23 cellular contexts compared by ENCODE assay signal in genomic region chrX:3384330-3384729, GRCh38. TPM values are rescaled to one million over a fixed set of nuclear protein-coding genes. Genes with fewer than 3 reads are reported as not detected.
DNase-seq lines count a peak whose midpoint lies in the region; ATAC-seq and TF ChIP-seq lines count a peak whose summit lies in the region.
"Had no signal": no experiment of that assay in that cellular context is flagged by ENCODE, and none has a peak within 500 bp of the region (broad histone marks: within the 10 kb centered on the region; RNA-seq: fewer than 3 reads in every experiment).

No MANE protein-coding gene starts in this region.

- no peak overlapping the region for H3K4me3 ChIP-seq in AG10803 (ENCODE audit: low read length)
- no peak overlapping the region for H3K4me3 ChIP-seq in astrocyte of the cerebellum (ENCODE audit: low read depth, low read length)
- no peak overlapping the region for H3K4me3 ChIP-seq in ovary
- H3K4me3 ChIP-seq in lower lobe of right lung, result no peak overlapping the region
- H3K4me3 ChIP-seq: gastrocnemius medialis, K562, left ventricle myocardium inferior had no signal

- in situ Hi-C loops in astrocyte of the cerebellum (cut with HindIII; ENCODE audit: low sequenced_read_pairs), result no loop called here

- H3K36me3 ChIP-seq in ovary (no peaks in the 10 kb centered on the region), lower lobe of right lung (no peaks in the 10 kb centered on the region)
- H3K36me3 ChIP-seq: gastrocnemius medialis, left ventricle myocardium inferior, neutrophil had no signal

- no peaks in the 10 kb centered on the region for H3K4me1 ChIP-seq in ovary (ENCODE audit: insufficient read depth)
- H3K4me1 ChIP-seq in lower lobe of right lung, result no peaks in the 10 kb centered on the region
- H3K4me1 ChIP-seq: gastrocnemius medialis, left ventricle myocardium inferior had no signal

- TF ChIP-seq POLR2A in ovary (IDR thresholded peaks at IDR 0.05), result no peak

- TF ChIP-seq EP300 in Ishikawa (IDR thresholded peaks at IDR 0.05; ENCODE audit: borderline replicate concordance), result peak; percentile 85
- no peak for TF ChIP-seq EP300 in ovary (IDR thresholded peaks at IDR 0.05)

- 42 to 63% (median 43%) methylated on average over 3 of the region's 3 CpGs for WGBS in ovary, 3 donors

- no peaks in the 10 kb centered on the region for H3K27me3 ChIP-seq in ovary
- no peaks in the 10 kb centered on the region for H3K27me3 ChIP-seq in lower lobe of right lung (ENCODE audit: low read depth)
- H3K27me3 ChIP-seq: gastrocnemius medialis, neutrophil had no signal

- ATAC-seq in HG02885 (IDR thresholded peaks at IDR 0.05; ENCODE audit: poor library complexity, unreplicated experiment) (no peak), lower lobe of right lung (no peak)
- ATAC-seq: activated CD4-positive, CD25-positive, alpha-beta regulatory T cell treated with anti-CD3 and anti-CD28 coated beads, Interleukin-2, amount 50 U/mL, for 24 hours; CD8-positive, alpha-beta T cell; gastrocnemius medialis; HCT116; K562 had no signal

- no peak for TF ChIP-seq RAD21 in Ishikawa (IDR thresholded peaks at IDR 0.05; ENCODE audit: low read depth)

- DNase-seq in AG10803 (ENCODE audit: low read depth) (peak; percentile 40), astrocyte of the cerebellum (ENCODE audit: low read depth) (peak; percentile 44), kidney tubule cell (ENCODE audit: low spot score) (peak; percentile 89), SIG-M5 treated with dmso at 0.1 percent for 504 hours (lab: John Stamatoyannopoulos, UW; ENCODE audit: unreplicated experiment) (no peak), ovary (no peak), lower lobe of right lung (no peak)
- DNase-seq: activated effector memory CD4-positive, alpha-beta T cell treated with Interleukin-2 at 50 U/mL for 16 hours; amygdala; CD8-positive, alpha-beta T cell; DND-41; gastrocnemius medialis; left ventricle myocardium inferior; NCI-H1105; NCI-H524 treated with DMSO at 0.1 percent for 48 hours; stimulated activated naive CD4-positive, alpha-beta T cell treated with Interleukin-2 at 50 U/mL for 16 hours; trophoblast cell had no signal

- intact Hi-C loops in ovary (cut with DNase I) (no loop called here), lower lobe of right lung (cut with DNase I) (no loop called here)

- TF ChIP-seq CTCF in AG10803 (conservative IDR thresholded peaks at IDR 0.05; ENCODE audit: low read length) (no peak), astrocyte of the cerebellum (IDR thresholded peaks at IDR 0.05; ENCODE audit: low read depth, low read length, missing control alignments) (no peak), ovary (IDR thresholded peaks at IDR 0.05) (no peak), lower lobe of right lung (IDR thresholded peaks at IDR 0.05) (no peak)

- no peaks in the 10 kb centered on the region for H3K9me3 ChIP-seq in ovary
- H3K9me3 ChIP-seq in lower lobe of right lung, result no peaks in the 10 kb centered on the region
- H3K9me3 ChIP-seq: gastrocnemius medialis, left ventricle myocardium inferior, neutrophil had no signal

- H3K27ac ChIP-seq in ovary, result no peak overlapping the region
- H3K27ac ChIP-seq in lower lobe of right lung, result no peak overlapping the region
- H3K27ac ChIP-seq: gastrocnemius medialis, left ventricle myocardium inferior, neutrophil had no signal

TF ChIP-seq in Ishikawa, 13 proteins besides CTCF, POLR2A, EP300 and RAD21:
- TF ChIP-seq USF1 (IDR thresholded peaks at IDR 0.05) (no peak), TAF1 (IDR thresholded peaks at IDR 0.05; ENCODE audit: low read depth) (no peak), YY1 (IDR thresholded peaks at IDR 0.05; ENCODE audit: low read depth) (no peak), CEBPB (IDR thresholded peaks at IDR 0.05) (no peak), ZBTB7A (IDR thresholded peaks at IDR 0.05; ENCODE audit: low read depth) (no peak), REST (IDR thresholded peaks at IDR 0.05; ENCODE audit: low read depth) (no peak), TEAD4 (IDR thresholded peaks at IDR 0.05) (peak; percentile 96), EGR1 (IDR thresholded peaks at IDR 0.05) (no peak), TCF12 (IDR thresholded peaks at IDR 0.05; ENCODE audit: low read depth) (peak; percentile 78), CREB1 (IDR thresholded peaks at IDR 0.05; ENCODE audit: low read depth) (no peak), FOXM1 (IDR thresholded peaks at IDR 0.05; ENCODE audit: borderline replicate concordance, low read depth) (0 out of 2 replicates have a peak, but pooled peaks have one; percentile 49), MAX (IDR thresholded peaks at IDR 0.05) (peak; percentile 42; the same call in 1 of the 2 replicates), NFIC (IDR thresholded peaks at IDR 0.05) (peak; percentile 87)

RNA-seq across cellular contexts. Expression of gene MXRA5, which starts 37.9 kb away (rescaled TPM):
- total RNA-seq in ovary, result 10 to 100 TPM in 2 of 7 donors, 1 to 10 TPM in 5; 1.2 to 12.4 (median 4.2) TPM
- polyA plus RNA-seq in ovary, result 10 to 100 TPM in 1 of 2 donors, under 1 TPM in 1; 0.70 to 51.6 TPM
- total RNA-seq in lower lobe of right lung, result 7.0 TPM
- total RNA-seq: CD8-positive, alpha-beta T cell; SK-MEL-5 had no signal
- polyA plus RNA-seq: K562 had no signal

Comparison
In these comparisons a context has a peak if more than half of its experiments do, and no peak if none do; other contexts are left out.
1. DNase-seq: peak in AG10803 (single experiment), astrocyte of the cerebellum (single experiment) and kidney tubule cell (single experiment); none in SIG-M5 treated with dmso at 0.1 percent for 504 hours (single experiment), ovary (0 of 5) and lower lobe of right lung (single experiment).